ENCODE assay signal across 8 cellular contexts in the genomic region with DNA sequence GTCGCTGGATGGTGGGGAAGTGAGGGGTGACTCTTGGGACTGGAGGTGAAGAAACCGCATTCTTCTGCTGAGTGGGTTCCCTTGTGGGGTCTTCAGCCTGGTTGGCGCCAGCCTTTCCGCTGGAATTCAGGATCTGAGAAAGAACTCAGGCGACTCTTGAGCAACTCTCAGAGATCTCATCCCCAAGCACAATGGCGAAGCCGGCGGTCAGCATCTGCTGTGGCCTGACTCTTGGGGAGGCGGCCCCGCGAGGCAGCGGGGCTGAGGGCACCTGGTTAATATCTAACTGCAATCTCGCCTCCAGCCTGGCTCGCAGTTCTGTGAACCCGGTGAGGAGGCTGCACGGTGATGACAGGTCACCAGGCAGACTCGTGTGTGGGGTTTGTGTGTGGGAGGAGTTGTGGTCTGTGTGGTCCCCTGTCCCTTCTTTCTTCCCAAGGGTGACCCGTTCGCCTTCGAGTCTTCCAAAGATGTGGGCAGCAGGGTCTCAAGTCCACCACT. TPM values are rescaled to one million over a fixed set of nuclear protein-coding genes. Genes with fewer than 3 reads are reported as not detected.
DNase-seq lines count a peak whose midpoint lies in the region; ATAC-seq and TF ChIP-seq lines count a peak whose summit lies in the region.

No MANE protein-coding gene starts in this region.

- peak overlapping the region; percentile 92 for H3K4me3 ChIP-seq in WERI-Rb-1 (ENCODE audit: low read depth, low read length)
- H3K4me3 ChIP-seq in ectodermal cell (ENCODE audit: insufficient read depth, low read depth, low read length): peak overlapping the region; percentile 59
- H3K4me3 ChIP-seq in stomach: peak overlapping the region; percentile 68 to 92 (median 84)

- peak; percentile 15 for DNase-seq in activated T-cell treated with anti-CD3 and anti-CD28 coated beads for 1 hour (ENCODE audit: low read depth)
- DNase-seq in activated T-cell treated with anti-CD3 and anti-CD28 coated beads for 4 hours: no peak
- peak; percentile 34 for DNase-seq in WERI-Rb-1
- peak; percentile 16 for DNase-seq in medulla oblongata (ENCODE audit: extremely low spot score)
- DNase-seq in stomach: peak; percentile 49
- DNase-seq in NCI-H2081 (lab: John Stamatoyannopoulos, UW): no peak

- TF ChIP-seq EP300 in stomach (IDR thresholded peaks at IDR 0.05): no peak

- intact Hi-C loops in stomach (cut with DNase I; ENCODE audit: low total_unique reads): no loop called here

- H3K27ac ChIP-seq in WERI-Rb-1 (peak overlapping the region; percentile 86), ectodermal cell (ENCODE audit: insufficient read depth, low read depth, low read length, poor library complexity, severe bottlenecking) (no peak overlapping the region), stomach (peak overlapping the region; percentile 85 to 95 (median 95))

- TF ChIP-seq POLR2A in stomach (IDR thresholded peaks at IDR 0.05): no peak

- TF ChIP-seq CTCF in WERI-Rb-1 (IDR thresholded peaks at IDR 0.05; ENCODE audit: low read depth, low read length) (no peak), stomach (IDR thresholded peaks at IDR 0.05) (no peak)

- H3K27me3 ChIP-seq in WERI-Rb-1 (ENCODE audit: insufficient read depth, low read depth, severe bottlenecking) (no peaks in the 10 kb centered on the region), ectodermal cell (ENCODE audit: control insufficient read depth, insufficient read depth, low read length, poor library complexity, severe bottlenecking) (peaks cover 18% of the 10 kb centered on the region), stomach (no peaks in the 10 kb centered on the region)

- H3K4me1 ChIP-seq in ectodermal cell (ENCODE audit: control insufficient read depth, insufficient read depth, low read length) (no peaks in the 10 kb centered on the region), stomach (peaks cover 5 to 26% (median 18%) of the 10 kb centered on the region in 4 donors)

- H3K9me3 ChIP-seq in WERI-Rb-1 (ENCODE audit: severe bottlenecking) (peaks cover 9% of the 10 kb centered on the region), ectodermal cell (ENCODE audit: control insufficient read depth, low read length) (peaks cover 2% of the 10 kb centered on the region), stomach (peaks cover 0 to 26% (median 15%) of the 10 kb centered on the region in 4 donors)

- 46 to 50% methylated on average over 20 of the region's 20 CpGs for WGBS in ectodermal cell, 2 experiments
- WGBS in stomach, 5 donors: 2 to 4% (median 2%) methylated on average over 7 to 20 of the region's 20 CpGs

- H3K36me3 ChIP-seq in WERI-Rb-1 (peaks cover 4% of the 10 kb centered on the region), ectodermal cell (ENCODE audit: control insufficient read depth, insufficient read depth, low read length) (no peaks in the 10 kb centered on the region), stomach (peaks cover 0 to 6% (median 3%) of the 10 kb centered on the region in 4 donors)

- ATAC-seq in HG03432 (IDR thresholded peaks at IDR 0.05; ENCODE audit: unreplicated experiment): peak; percentile 30

RNA-seq across cellular contexts. Expression of gene ZNF441, which starts 0.9 kb away (rescaled TPM):
- 2.7 TPM for polyA plus RNA-seq in ectodermal cell (2013, experiment 1 of 4)
- polyA plus RNA-seq in ectodermal cell (2013, experiment 2 of 4): 3.6 TPM
- 4.5 TPM for polyA plus RNA-seq in ectodermal cell (2013, experiment 3 of 4)
- 4.3 TPM for polyA plus RNA-seq in ectodermal cell (2013, experiment 4 of 4)
- 10 to 100 TPM in 4 of 5 donors, 1 to 10 TPM in 1; 6.8 to 29.4 (median 22.8) TPM for total RNA-seq in stomach
- polyA plus RNA-seq in stomach: 1 to 10 TPM; 1.7 to 2.9 (median 2.0) TPM

RNA-seq across cellular contexts. Expression of gene ZNF823, which starts 28.9 kb away (rescaled TPM):
- 8.1 TPM for polyA plus RNA-seq in ectodermal cell (2013, experiment 1 of 4)
- 5.8 TPM for polyA plus RNA-seq in ectodermal cell (2013, experiment 2 of 4)
- 6.3 TPM for polyA plus RNA-seq in ectodermal cell (2013, experiment 3 of 4)
- polyA plus RNA-seq in ectodermal cell (2013, experiment 4 of 4): 7.2 TPM
- 10 to 100 TPM in 1 of 5 donors, 1 to 10 TPM in 4; 1.2 to 19.3 (median 5.8) TPM for total RNA-seq in stomach
- polyA plus RNA-seq in stomach: 1 to 10 TPM; 3.1 to 4.6 (median 4.3) TPM

RNA-seq across cellular contexts. Expression of gene ZNF491, which starts 30.6 kb away (rescaled TPM):
- polyA plus RNA-seq in ectodermal cell (2013, experiment 1 of 4): 5.2 TPM
- polyA plus RNA-seq in ectodermal cell (2013, experiment 2 of 4): 8.5 TPM
- polyA plus RNA-seq in ectodermal cell (2013, experiment 3 of 4): 6.1 TPM
- polyA plus RNA-seq in ectodermal cell (2013, experiment 4 of 4): 5.9 TPM
- 10 to 100 TPM in 1 of 5 donors, 1 to 10 TPM in 2, not detected in 2; 3.1 to 21.4 (median 4.0) TPM for total RNA-seq in stomach
- 1 to 10 TPM in 1 of 3 donors, under 1 TPM in 2; 0.63 to 1.1 (median 0.92) TPM for polyA plus RNA-seq in stomach

RNA-seq across cellular contexts. Expression of gene ZNF440, which starts 46.4 kb away (rescaled TPM):
- 12.9 TPM for polyA plus RNA-seq in ectodermal cell (2013, experiment 1 of 4)
- polyA plus RNA-seq in ectodermal cell (2013, experiment 2 of 4): 14.3 TPM
- polyA plus RNA-seq in ectodermal cell (2013, experiment 3 of 4): 11.2 TPM
- 11.6 TPM for polyA plus RNA-seq in ectodermal cell (2013, experiment 4 of 4)
- 100 to 1,000 TPM in 1 of 5 donors, 10 to 100 TPM in 4; 10.7 to 106 (median 23.9) TPM for total RNA-seq in stomach
- 1 to 10 TPM; 3.7 to 5.7 (median 4.9) TPM for polyA plus RNA-seq in stomach

Comparison
In these comparisons a context has a peak if more than half of its experiments do, and no peak if none do; other contexts are left out.
1. DNase-seq: peak in activated T-cell treated with anti-CD3 and anti-CD28 coated beads for 1 hour (single experiment), WERI-Rb-1 (single experiment), medulla oblongata (single experiment) and stomach (single experiment); none in activated T-cell treated with anti-CD3 and anti-CD28 coated beads for 4 hours (single experiment) and NCI-H2081 (0 of 2).
2. Peak in every context shown above with its lines, with median percentiles within 50 percentile points of each other: H3K4me3 ChIP-seq.